17 cellular contexts compared by ENCODE assay signal in genomic region chr3:158430968-158431367, GRCh38.
"Had no signal": no experiment of that assay in that cellular context is flagged by ENCODE, and none has a peak within 500 bp of the region (broad histone marks: within the 10 kb centered on the region; RNA-seq: fewer than 3 reads in every experiment).

No MANE protein-coding gene starts in this region.

- H3K9me3 ChIP-seq: tibial artery had no signal

- H3K4me1 ChIP-seq: tibial artery had no signal

- DNase-seq: activated CD4-positive, alpha-beta memory T cell treated with anti-CD3 and anti-CD28 coated beads, Interleukin-2, amount 10 ng/mL, durations not matched to agents 7 days and 5 days; activated CD4-positive, alpha-beta T cell treated with anti-CD3 and anti-CD28 coated beads for 4 hours; activated effector memory CD4-positive, alpha-beta T cell treated with anti-CD3 and anti-CD28 coated beads, Interleukin-2, amount 50 U/mL, for 16 hours; activated T-cell treated with anti-CD3 and anti-CD28 coated beads, Interleukin-2, amount 50 U/mL, for 4 hours; anterior cingulate cortex; dorsolateral prefrontal cortex; left ventricle myocardium superior; mesenchymal stem cell; naive thymus-derived CD8-positive, alpha-beta T cell; retina; stimulated activated CD4-positive, alpha-beta T cell treated with anti-CD3 and anti-CD28 coated beads, Interleukin-15, amount 100 ng/mL, for 24 hours; stimulated activated CD4-positive, alpha-beta T cell treated with anti-CD3 and anti-CD28 coated beads, Interleukin-4, amount 100 ng/mL, for 1 hour; stimulated activated naive B cell treated with anti-CD40 and anti-IgM and Interleukin-4, amounts not matched to agents 10 μg/mL and 1 μg/mL and 100 μg/mL, for 72 hours; T-helper 17 cell; tibial artery had no signal

- H3K4me3 ChIP-seq: dorsolateral prefrontal cortex, hepatocyte, tibial artery had no signal

- H3K36me3 ChIP-seq: tibial artery had no signal

- H3K27ac ChIP-seq: dorsolateral prefrontal cortex, hepatocyte, tibial artery had no signal

- ATAC-seq: activated T-cell treated with anti-CD3 and anti-CD28 coated beads, Interleukin-2, amount 50 U/mL, for 4 hours; left ventricle myocardium superior; naive thymus-derived CD8-positive, alpha-beta T cell; stimulated activated naive B cell treated with anti-CD40 and anti-IgM and Interleukin-4, amounts not matched to agents 10 μg/mL and 1 μg/mL and 100 μg/mL, for 72 hours; T-helper 17 cell; WTC11 had no signal
